ENCODE assay signal across 33 cellular contexts in genomic region chr3:10122724-10123123, GRCh38. TPM values are rescaled to one million over a fixed set of nuclear protein-coding genes. Genes with fewer than 3 reads are reported as not detected.
DNase-seq lines count a peak whose midpoint lies in the region; ATAC-seq, FAIRE-seq and TF ChIP-seq lines count a peak whose summit lies in the region.
"Had no signal": no experiment of that assay in that cellular context is flagged by ENCODE, and none has a peak within 500 bp of the region (broad histone marks: within the 10 kb centered on the region; RNA-seq: fewer than 3 reads in every experiment).

No MANE protein-coding gene starts in this region.

- no peaks in the 10 kb centered on the region for H3K27me3 Mint-ChIP-seq in activated naive CD4-positive, alpha-beta T cell treated with anti-CD3 and anti-CD28 coated beads for 36 hours (ENCODE audit: low read depth)
- H3K27me3 Mint-ChIP-seq in activated CD4-positive, alpha-beta memory T cell treated with anti-CD3 and anti-CD28 coated beads for 36 hours = no peaks in the 10 kb centered on the region
- H3K27me3 Mint-ChIP-seq: activated B cell treated with CpG ODN at 0.5 μM for 24 hours had no signal

- no peak overlapping the region for H3K4me3 ChIP-seq in K562
- H3K4me3 ChIP-seq: body of pancreas, HAP-1, prostate gland, tibial nerve had no signal

- H3K36me3 ChIP-seq in K562 (ENCODE audit: control insufficient read depth, insufficient read depth, low read length) = peaks cover 82% of the 10 kb centered on the region
- H3K36me3 ChIP-seq: BE2C had no signal

- in situ Hi-C loops in K562 (cut with MboI) = no loop called here

- CTCF ChIA-PET in activated naive CD4-positive, alpha-beta T cell treated with anti-CD3 and anti-CD28 coated beads for 36 hours (lab: Charles Lee) = interaction anchor here (0.8 to 1.1 kb wide), 2 partner anchors 10 to 141 kb away, joined by 4 to 6 read pairs; no protein-coding TSS in a partner anchor
- CTCF ChIA-PET in activated CD4-positive, alpha-beta memory T cell treated with anti-CD3 and anti-CD28 coated beads for 36 hours (lab: Charles Lee) = interaction anchor here (1.4 kb wide), 1 partner anchor 164 kb away, joined by 5 read pairs; no protein-coding TSS in a partner anchor
- CTCF ChIA-PET in K562 (lab: Yijun Ruan, JAX; ENCODE audit: low intra/inter-chr PET ratio) = no interaction called here

- no peaks in the 10 kb centered on the region for H3K9me3 ChIP-seq in K562 (replicated peaks; ENCODE audit: control insufficient read depth, insufficient read depth, low read depth, low read length)
- H3K9me3 ChIP-seq: BE2C, body of pancreas, HAP-1, prostate gland, tibial nerve had no signal

- no peak overlapping the region for H3K4me3 Mint-ChIP-seq in activated naive CD4-positive, alpha-beta T cell treated with anti-CD3 and anti-CD28 coated beads for 36 hours
- no peak overlapping the region for H3K4me3 Mint-ChIP-seq in activated CD4-positive, alpha-beta memory T cell treated with anti-CD3 and anti-CD28 coated beads for 36 hours
- H3K4me3 Mint-ChIP-seq in stimulated activated effector memory CD8-positive, alpha-beta T cell treated with anti-CD3 and anti-CD28 coated beads, Interleukin-12 subunit alpha, Interleukin-12 subunit beta, amount 100 ng/mL, for 72 hours = no peak overlapping the region
- H3K4me3 Mint-ChIP-seq: activated B cell treated with CpG ODN at 0.5 μM for 24 hours; activated T-cell treated with anti-CD3 and anti-CD28 coated beads, Interleukin-2, amount 50 U/mL, for 4 hours; endodermal cell had no signal

- H3K27me3 ChIP-seq in K562 (ENCODE audit: control insufficient read depth in 2 of 2, insufficient read depth in 2 of 2, low read length in 2 of 2) = no peaks in the 10 kb centered on the region
- H3K27me3 ChIP-seq: BE2C, body of pancreas, tibial nerve had no signal

- TF ChIP-seq EP300 in K562 (IDR thresholded peaks at IDR 0.05; ENCODE audit: low read length) = no peak

- no peak overlapping the region for H3K27ac ChIP-seq in K562 (ENCODE audit: extremely low read depth, low read depth, low read length)
- H3K27ac ChIP-seq: body of pancreas, prostate gland, tibial nerve had no signal

- H4K20me1 ChIP-seq in K562 (replicated peaks; ENCODE audit: control insufficient read depth, insufficient read depth, low read length) = peaks cover 12% of the 10 kb centered on the region; the same call in 1 of the 2 replicates

- 90% methylated on average over 4 of the region's 4 CpGs for WGBS in K562 (ENCODE audit: insufficient coverage, low coverage, missing lambda C conversion rate)

- H3K4me1 Mint-ChIP-seq in activated naive CD4-positive, alpha-beta T cell treated with anti-CD3 and anti-CD28 coated beads for 36 hours (ENCODE audit: low read depth) = peaks cover 45% of the 10 kb centered on the region
- peaks cover 39% of the 10 kb centered on the region for H3K4me1 Mint-ChIP-seq in activated CD4-positive, alpha-beta memory T cell treated with anti-CD3 and anti-CD28 coated beads for 36 hours (ENCODE audit: low read depth)
- H3K4me1 Mint-ChIP-seq in stimulated activated effector memory CD8-positive, alpha-beta T cell treated with anti-CD3 and anti-CD28 coated beads, Interleukin-12 subunit alpha, Interleukin-12 subunit beta, amount 100 ng/mL, for 72 hours = peaks cover 24% of the 10 kb centered on the region
- H3K4me1 Mint-ChIP-seq: endodermal cell had no signal

- H3K9ac ChIP-seq in K562 (ENCODE audit: insufficient read depth in 1 of 2, low read depth in 2 of 2, low read length in 2 of 2) = no peak overlapping the region

- FAIRE-seq in K562 (lab: Jason Lieb, UNC) = peak; percentile 11
- FAIRE-seq: GM12892, keratinocyte had no signal

- TF ChIP-seq RAD21 in K562 (CRISPR knock-in tag; conservative IDR thresholded peaks at IDR 0.05 in 1 of 2, IDR thresholded peaks at IDR 0.05 in 1 of 2) = no peak

- H3K4me1 ChIP-seq in K562 (replicated peaks in 1 of 2; ENCODE audit: control insufficient read depth in 2 of 2, insufficient read depth in 2 of 2, low read length in 2 of 2) = no peaks in the 10 kb centered on the region
- H3K4me1 ChIP-seq: BE2C, HAP-1, prostate gland had no signal

- no peak overlapping the region for H3K4me2 ChIP-seq in K562 (ENCODE audit: insufficient read depth, low read length)

- H2AFZ ChIP-seq in K562 (ENCODE audit: low read depth, low read length) = no peak overlapping the region

- ATAC-seq in K562 = no peak
- ATAC-seq in stimulated activated effector memory CD8-positive, alpha-beta T cell treated with anti-CD3 and anti-CD28 coated beads, Interleukin-12 subunit alpha, Interleukin-12 subunit beta, amount 100 ng/mL, for 72 hours = no peak
- ATAC-seq: body of pancreas, left ventricle myocardium superior, sciatic nerve had no signal

- BruUV-seq in K562 (replicated peaks; lab: Mats Ljungman, UMichigan) = no TSS peak

- no peaks in the 10 kb centered on the region for H3K9me3 Mint-ChIP-seq in activated naive CD4-positive, alpha-beta T cell treated with anti-CD3 and anti-CD28 coated beads for 36 hours
- no peaks in the 10 kb centered on the region for H3K9me3 Mint-ChIP-seq in activated CD4-positive, alpha-beta memory T cell treated with anti-CD3 and anti-CD28 coated beads for 36 hours
- no peaks in the 10 kb centered on the region for H3K9me3 Mint-ChIP-seq in stimulated activated effector memory CD8-positive, alpha-beta T cell treated with anti-CD3 and anti-CD28 coated beads, Interleukin-12 subunit alpha, Interleukin-12 subunit beta, amount 100 ng/mL, for 72 hours
- H3K9me3 Mint-ChIP-seq: activated B cell treated with CpG ODN at 0.5 μM for 24 hours; activated T-cell treated with anti-CD3 and anti-CD28 coated beads, Interleukin-2, amount 50 U/mL, for 4 hours; endodermal cell had no signal

- TF ChIP-seq CTCF in K562 (IDR thresholded peaks at IDR 0.05 in 2 of 3, conservative IDR thresholded peaks at IDR 0.05 in 1 of 3; ENCODE audit: insufficient read depth in 2 of 3, low read depth in 1 of 3, low read length in 3 of 3) = no peak

- no peak for TF ChIP-seq POLR2A in K562 (conservative IDR thresholded peaks at IDR 0.05)

- intact Hi-C loops in activated naive CD4-positive, alpha-beta T cell treated with anti-CD3 and anti-CD28 coated beads for 36 hours (cut with micrococcal nuclease) = no loop called here
- intact Hi-C loops in activated CD4-positive, alpha-beta memory T cell treated with anti-CD3 and anti-CD28 coated beads for 36 hours (cut with micrococcal nuclease) = no loop called here
- intact Hi-C loops in K562 (cut with micrococcal nuclease) = no loop called here

- H3K27ac Mint-ChIP-seq in activated naive CD4-positive, alpha-beta T cell treated with anti-CD3 and anti-CD28 coated beads for 36 hours = peak overlapping the region; percentile 43
- H3K27ac Mint-ChIP-seq in activated CD4-positive, alpha-beta memory T cell treated with anti-CD3 and anti-CD28 coated beads for 36 hours = peak overlapping the region; percentile 24
- H3K27ac Mint-ChIP-seq in stimulated activated effector memory CD8-positive, alpha-beta T cell treated with anti-CD3 and anti-CD28 coated beads, Interleukin-12 subunit alpha, Interleukin-12 subunit beta, amount 100 ng/mL, for 72 hours = peak overlapping the region; percentile 11
- H3K27ac Mint-ChIP-seq: activated B cell treated with CpG ODN at 0.5 μM for 24 hours, endodermal cell had no signal

- H3K9me1 ChIP-seq in K562 (ENCODE audit: control insufficient read depth, insufficient read depth, low read length) = no peaks in the 10 kb centered on the region

- DNase-seq in activated naive CD4-positive, alpha-beta T cell treated with anti-CD3 and anti-CD28 coated beads for 36 hours = no peak
- no peak for DNase-seq in activated naive CD4-positive, alpha-beta T cell treated with anti-CD3 and anti-CD28 coated beads, Interleukin-2, amount 50 U/mL, for 16 hours
- DNase-seq in activated CD4-positive, alpha-beta memory T cell treated with anti-CD3 and anti-CD28 coated beads for 36 hours = no peak
- no peak for DNase-seq in K562 (ENCODE audit: extremely low read depth in 1 of 4, low spot score in 3 of 4)
- DNase-seq in stimulated activated effector memory CD8-positive, alpha-beta T cell treated with anti-CD3 and anti-CD28 coated beads, Interleukin-12 subunit alpha, Interleukin-12 subunit beta, amount 100 ng/mL, for 72 hours (ENCODE audit: low spot score in 2 of 2) = no peak
- DNase-seq in NCI-H2227 treated with DMSO at 0.1 percent for 48 hours (lab: John Stamatoyannopoulos, UW) = no peak
- no peak for DNase-seq in stimulated activated CD4-positive, alpha-beta T cell treated with anti-CD3 and anti-CD28 coated beads, Interleukin-2, amount 100 ng/mL, for 48 hours
- DNase-seq: activated B cell treated with CpG ODN at 0.5 μM for 24 hours; activated T-cell treated with anti-CD3 and anti-CD28 coated beads, Interleukin-2, amount 50 U/mL, for 4 hours; BE2C; body of pancreas; COR-L47; dermis blood vessel endothelial cell; endodermal cell; foreskin fibroblast; head of caudate nucleus; KG1; left ventricle myocardium superior; NCI-H1105 treated with DMSO at 0.1 percent for 48 hours; NCI-H187 treated with DMSO at 0.1 percent for 48 hours; NCI-H2171; NCI-H510A; nucleus accumbens; SW 1271 had no signal

- H3K36me3 Mint-ChIP-seq in activated naive CD4-positive, alpha-beta T cell treated with anti-CD3 and anti-CD28 coated beads for 36 hours (ENCODE audit: low read depth) = peaks cover 32% of the 10 kb centered on the region
- H3K36me3 Mint-ChIP-seq in activated CD4-positive, alpha-beta memory T cell treated with anti-CD3 and anti-CD28 coated beads for 36 hours = peaks cover 50% of the 10 kb centered on the region
- H3K36me3 Mint-ChIP-seq in stimulated activated effector memory CD8-positive, alpha-beta T cell treated with anti-CD3 and anti-CD28 coated beads, Interleukin-12 subunit alpha, Interleukin-12 subunit beta, amount 100 ng/mL, for 72 hours = peaks cover 100% of the 10 kb centered on the region

- peaks cover 60% of the 10 kb centered on the region for H3K79me2 ChIP-seq in K562 (ENCODE audit: control insufficient read depth, insufficient read depth, low read length)

- POLR2A ChIA-PET in activated CD4-positive, alpha-beta memory T cell treated with anti-CD3 and anti-CD28 coated beads for 36 hours (lab: Charles Lee) = no interaction called here
- POLR2A ChIA-PET in K562 (lab: Yijun Ruan, JAX) = no interaction called here

RNA-seq across cellular contexts. Expression of gene BRK1, which starts 7.2 kb away (rescaled TPM):
- 10 to 100 TPM; 73.6 to 73.7 TPM for total RNA-seq in activated naive CD4-positive, alpha-beta T cell treated with anti-CD3 and anti-CD28 coated beads for 36 hours
- total RNA-seq in activated CD4-positive, alpha-beta memory T cell treated with anti-CD3 and anti-CD28 coated beads for 36 hours = 10 to 100 TPM; 70.3 to 76.1 TPM
- 34.5 and 36.9 TPM in 2 replicates for total RNA-seq in K562 (2011; cell fraction: chromatin; rRNA removed; ENCODE audit: low replicate concordance)
- 28.4 and 29.7 TPM in 2 replicates for total RNA-seq in K562 (2011; cell fraction: nucleolus; rRNA removed)
- total RNA-seq in K562 (2011; cell fraction: nucleoplasm; rRNA removed) = 50.7 and 104 TPM in 2 replicates
- total RNA-seq in K562 (2014; rRNA removed) (105 and 110 TPM in 2 replicates), K562 (2014; rRNA removed; fragmentation: Illumina TruSeq; extraction: Trizol) (148 and 174 TPM in 2 replicates), K562 (2015; rRNA removed; fragmentation: Illumina TruSeq; extraction: Trizol) (148 and 161 TPM in 2 replicates), K562 (2021) (139 and 140 TPM in 2 replicates)
- polyA plus RNA-seq in K562 (2011; rRNA removed) (295 and 316 TPM in 2 replicates), K562 (2014; fragmentation: Illumina TruSeq; extraction: Trizol) (250 and 293 TPM in 2 replicates), K562 (2014; fragmentation: Nextera tagmentation; extraction: Ambion mirVana) (100 to 1,000 TPM; 538 to 634 TPM), K562 (2014; rRNA removed) (252 and 265 TPM in 2 replicates)
- 189 and 259 TPM in 2 replicates for polyA plus RNA-seq in K562 (2011; cell fraction: cytosol; rRNA removed)
- polyA plus RNA-seq in K562 (2011; cell fraction: nucleus; rRNA removed) = 67.0 and 104 TPM in 2 replicates
- polyA plus RNA-seq in K562 (2012) = 244 and 289 TPM in 2 replicates
- 110 and 120 TPM in 2 replicates for polyA minus RNA-seq in K562 (2011; rRNA and poly(A)+ RNA removed)
- polyA minus RNA-seq in K562 (2011; cell fraction: cytosol; rRNA and poly(A)+ RNA removed) = 37.0 and 45.9 TPM in 2 replicates
- 11.7 and 28.9 TPM in 2 replicates for polyA minus RNA-seq in K562 (2011; cell fraction: nucleus; rRNA and poly(A)+ RNA removed)

RNA-seq across cellular contexts. Expression of gene FANCD2OS, which starts 14.7 kb away (rescaled TPM):
- not detected for total RNA-seq in activated naive CD4-positive, alpha-beta T cell treated with anti-CD3 and anti-CD28 coated beads for 36 hours
- total RNA-seq in activated CD4-positive, alpha-beta memory T cell treated with anti-CD3 and anti-CD28 coated beads for 36 hours = not detected
- not detected in 2 replicates for total RNA-seq in K562 (2011; cell fraction: chromatin; rRNA removed; ENCODE audit: low replicate concordance)
- total RNA-seq in K562 (2011; cell fraction: nucleolus; rRNA removed) = not detected in 2 replicates
- not detected in 2 replicates for total RNA-seq in K562 (2011; cell fraction: nucleoplasm; rRNA removed)
- not detected in 2 replicates for total RNA-seq in K562 (2014; rRNA removed)
- not detected in 2 replicates for total RNA-seq in K562 (2014; rRNA removed; fragmentation: Illumina TruSeq; extraction: Trizol)
- not detected in 2 replicates for total RNA-seq in K562 (2015; rRNA removed; fragmentation: Illumina TruSeq; extraction: Trizol)
- not detected in 2 replicates for total RNA-seq in K562 (2021)
- not detected in 2 replicates for polyA plus RNA-seq in K562 (2011; rRNA removed)
- not detected in 2 replicates for polyA plus RNA-seq in K562 (2011; cell fraction: cytosol; rRNA removed)
- polyA plus RNA-seq in K562 (2011; cell fraction: nucleus; rRNA removed) = not detected in 2 replicates
- polyA plus RNA-seq in K562 (2012) = not detected in 2 replicates
- not detected in 2 replicates for polyA plus RNA-seq in K562 (2014; fragmentation: Illumina TruSeq; extraction: Trizol)
- not detected for polyA plus RNA-seq in K562 (2014; fragmentation: Nextera tagmentation; extraction: Ambion mirVana)
- not detected in 2 replicates for polyA plus RNA-seq in K562 (2014; rRNA removed)
- polyA minus RNA-seq in K562 (2011; rRNA and poly(A)+ RNA removed) = not detected in 2 replicates
- polyA minus RNA-seq in K562 (2011; cell fraction: cytosol; rRNA and poly(A)+ RNA removed) = not detected in 2 replicates
- not detected in 2 replicates for polyA minus RNA-seq in K562 (2011; cell fraction: nucleus; rRNA and poly(A)+ RNA removed)
- total RNA-seq: activated B cell treated with CpG ODN at 0.5 μM for 24 hours; activated T-cell treated with anti-CD3 and anti-CD28 coated beads, Interleukin-2, amount 50 U/mL, for 4 hours; body of pancreas; dermis blood vessel endothelial cell; endodermal cell; left ventricle myocardium superior; MCF 10A; myocyte; RPMI7951; sciatic nerve; tibial nerve had no signal
- polyA plus RNA-seq: keratinocyte had no signal

RNA-seq across cellular contexts. Expression of gene VHL, which starts 18.9 kb away (rescaled TPM):
- 10 to 100 TPM; 51.5 to 54.0 TPM for total RNA-seq in activated naive CD4-positive, alpha-beta T cell treated with anti-CD3 and anti-CD28 coated beads for 36 hours
- total RNA-seq in activated CD4-positive, alpha-beta memory T cell treated with anti-CD3 and anti-CD28 coated beads for 36 hours = 10 to 100 TPM; 47.0 to 51.3 TPM
- total RNA-seq in K562 (2011; cell fraction: chromatin; rRNA removed; ENCODE audit: low replicate concordance) = 75.2 and 83.6 TPM in 2 replicates
- 45.5 and 50.2 TPM in 2 replicates for total RNA-seq in K562 (2011; cell fraction: nucleolus; rRNA removed)
- total RNA-seq in K562 (2011; cell fraction: nucleoplasm; rRNA removed) = 91.8 and 160 TPM in 2 replicates
- total RNA-seq in K562 (2014; rRNA removed) (73.9 and 82.2 TPM in 2 replicates), K562 (2014; rRNA removed; fragmentation: Illumina TruSeq; extraction: Trizol) (109 and 120 TPM in 2 replicates), K562 (2015; rRNA removed; fragmentation: Illumina TruSeq; extraction: Trizol) (90.5 and 91.1 TPM in 2 replicates), K562 (2021) (79.4 and 93.6 TPM in 2 replicates)
- polyA plus RNA-seq in K562 (2011; rRNA removed) (49.8 and 55.3 TPM in 2 replicates), K562 (2014; fragmentation: Illumina TruSeq; extraction: Trizol) (73.5 and 84.1 TPM in 2 replicates), K562 (2014; fragmentation: Nextera tagmentation; extraction: Ambion mirVana) (10 to 100 TPM; 16.3 to 22.7 TPM), K562 (2014; rRNA removed) (58.7 and 74.2 TPM in 2 replicates)
- 19.7 and 34.1 TPM in 2 replicates for polyA plus RNA-seq in K562 (2011; cell fraction: cytosol; rRNA removed)
- 35.5 and 39.4 TPM in 2 replicates for polyA plus RNA-seq in K562 (2011; cell fraction: nucleus; rRNA removed)
- polyA plus RNA-seq in K562 (2012) = 78.7 and 123 TPM in 2 replicates
- polyA minus RNA-seq in K562 (2011; rRNA and poly(A)+ RNA removed) = 70.6 and 72.7 TPM in 2 replicates
- polyA minus RNA-seq in K562 (2011; cell fraction: cytosol; rRNA and poly(A)+ RNA removed) = 22.2 and 30.4 TPM in 2 replicates
- polyA minus RNA-seq in K562 (2011; cell fraction: nucleus; rRNA and poly(A)+ RNA removed) = 11.8 and 13.1 TPM in 2 replicates

RNA-seq across cellular contexts. Expression of gene IRAK2, which starts 42.0 kb away (rescaled TPM):
- 1 to 10 TPM; 6.4 to 6.9 TPM for total RNA-seq in activated naive CD4-positive, alpha-beta T cell treated with anti-CD3 and anti-CD28 coated beads for 36 hours
- 1 to 10 TPM; 7.3 to 8.3 TPM for total RNA-seq in activated CD4-positive, alpha-beta memory T cell treated with anti-CD3 and anti-CD28 coated beads for 36 hours
- total RNA-seq in K562 (2011; cell fraction: chromatin; rRNA removed; ENCODE audit: low replicate concordance) = 3.6 and 5.6 TPM in 2 replicates
- 3.4 and 4.5 TPM in 2 replicates for total RNA-seq in K562 (2011; cell fraction: nucleolus; rRNA removed)
- 3.7 and 4.1 TPM in 2 replicates for total RNA-seq in K562 (2011; cell fraction: nucleoplasm; rRNA removed)
- total RNA-seq in K562 (2014; rRNA removed) = 2.5 and 4.7 TPM in 2 replicates
- 2.7 TPM in 2 replicates for total RNA-seq in K562 (2014; rRNA removed; fragmentation: Illumina TruSeq; extraction: Trizol)
- 1.7 and 1.8 TPM in 2 replicates for total RNA-seq in K562 (2015; rRNA removed; fragmentation: Illumina TruSeq; extraction: Trizol)
- total RNA-seq in K562 (2021) = 3.1 and 3.2 TPM in 2 replicates
- 3.6 and 4.4 TPM in 2 replicates for polyA plus RNA-seq in K562 (2011; rRNA removed)
- 4.2 and 5.7 TPM in 2 replicates for polyA plus RNA-seq in K562 (2011; cell fraction: cytosol; rRNA removed)
- polyA plus RNA-seq in K562 (2011; cell fraction: nucleus; rRNA removed) = 1.3 and 1.9 TPM in 2 replicates
- polyA plus RNA-seq in K562 (2012) = 1.8 and 2.8 TPM in 2 replicates
- polyA plus RNA-seq in K562 (2014; fragmentation: Illumina TruSeq; extraction: Trizol) = 3.2 and 3.8 TPM in 2 replicates
- polyA plus RNA-seq in K562 (2014; fragmentation: Nextera tagmentation; extraction: Ambion mirVana) = 1 to 10 TPM in 1 of 2 experiments, under 1 TPM in 1; 0.42 to 1.0 TPM
- 2.7 and 2.9 TPM in 2 replicates for polyA plus RNA-seq in K562 (2014; rRNA removed)
- 2.3 and 3.5 TPM in 2 replicates for polyA minus RNA-seq in K562 (2011; rRNA and poly(A)+ RNA removed)
- 1.9 and 3.1 TPM in 2 replicates for polyA minus RNA-seq in K562 (2011; cell fraction: cytosol; rRNA and poly(A)+ RNA removed)
- 1.1 and 1.2 TPM in 2 replicates for polyA minus RNA-seq in K562 (2011; cell fraction: nucleus; rRNA and poly(A)+ RNA removed)
